In genomic region chr11:84019576-84020194, GRCh38 we compare ENCODE assay signal across 17 cellular contexts.
DNase-seq lines count a peak whose midpoint lies in the region; ATAC-seq and TF ChIP-seq lines count a peak whose summit lies in the region.
"Had no signal": no experiment of that assay in that cellular context is flagged by ENCODE, and none has a peak within 500 bp of the region (broad histone marks: within the 10 kb centered on the region; RNA-seq: fewer than 3 reads in every experiment).

No MANE protein-coding gene starts in this region.

- ATAC-seq in RWPE2 (ENCODE audit: low read depth) (peak; percentile 59; the same call in 2 of the 3 replicates), GM18870 (IDR thresholded peaks at IDR 0.05; ENCODE audit: unreplicated experiment) (no peak), GM19324 (IDR thresholded peaks at IDR 0.05; ENCODE audit: low FRiP score, unreplicated experiment) (no peak), HG03095 (IDR thresholded peaks at IDR 0.05; ENCODE audit: unreplicated experiment) (no peak)
- ATAC-seq: gastroesophageal sphincter, left colon had no signal

- no peak overlapping the region for H3K4me2 ChIP-seq in neuronal stem cell (ENCODE audit: insufficient read depth, low read length, poor library complexity, severe bottlenecking)
- H3K4me2 ChIP-seq: KMS-11 had no signal

- H4K91ac ChIP-seq in neuronal stem cell (ENCODE audit: low read depth, low read length, poor library complexity): no peak overlapping the region

- H3K4me3 ChIP-seq in RWPE2 (ENCODE audit: severe bottlenecking) (no peak overlapping the region), epithelial cell of proximal tubule (ENCODE audit: low read depth, low read length) (no peak overlapping the region), neuronal stem cell (ENCODE audit: low read length in 2 of 2) (no peak overlapping the region)
- H3K4me3 ChIP-seq: coronary artery, gastroesophageal sphincter had no signal

- H3K27me3 ChIP-seq in RWPE2 (ENCODE audit: insufficient read depth, poor library complexity, severe bottlenecking) (no peaks in the 10 kb centered on the region), neuronal stem cell (ENCODE audit: control insufficient read depth in 3 of 3, insufficient read depth in 3 of 3, low read depth in 1 of 3, low read length in 3 of 3) (no peaks in the 10 kb centered on the region)
- H3K27me3 ChIP-seq: gastroesophageal sphincter had no signal

- H3K4me1 ChIP-seq in RWPE2 (ENCODE audit: insufficient read depth, poor library complexity, severe bottlenecking): no peaks in the 10 kb centered on the region
- peaks cover 8 to 20% of the 10 kb centered on the region in 2 donors for H3K4me1 ChIP-seq in neuronal stem cell (ENCODE audit: control insufficient read depth in 2 of 2, insufficient read depth in 1 of 2, low read depth in 1 of 2, low read length in 2 of 2)

- H3K79me1 ChIP-seq in neuronal stem cell (ENCODE audit: low read depth, low read length): no peaks in the 10 kb centered on the region

- no peak overlapping the region for H3K4ac ChIP-seq in neuronal stem cell (ENCODE audit: low read length)

- H2BK15ac ChIP-seq in neuronal stem cell (ENCODE audit: low read length): no peak overlapping the region

- peak; percentile 23 for DNase-seq in AG20443 (ENCODE audit: low spot score)
- DNase-seq in RWPE2 (ENCODE audit: low spot score): no peak
- DNase-seq in epithelial cell of proximal tubule (ENCODE audit: low read depth): peak; percentile 1
- no peak for DNase-seq in neuronal stem cell (ENCODE audit: low spot score)
- no peak for DNase-seq in cerebellar nuclear complex (lab: John Stamatoyannopoulos, UW)
- DNase-seq: activated CD4-positive, alpha-beta memory T cell treated with anti-CD3 and anti-CD28 coated beads, Interleukin-2, amount 10 ng/mL, durations not matched to agents 7 days and 5 days; activated gamma-delta T cell; AML-193; DND-41; left colon; NCI-H2081 had no signal

- H3K9me3 ChIP-seq in RWPE2 (ENCODE audit: severe bottlenecking): no peaks in the 10 kb centered on the region
- no peaks in the 10 kb centered on the region for H3K9me3 ChIP-seq in neuronal stem cell (replicated peaks in 1 of 2; ENCODE audit: control insufficient read depth in 2 of 2, insufficient read depth in 1 of 2, low read depth in 1 of 2, low read length in 2 of 2)
- H3K9me3 ChIP-seq: gastroesophageal sphincter had no signal

- no peak overlapping the region for H2BK120ac ChIP-seq in neuronal stem cell (ENCODE audit: low read depth, low read length)

- no peaks in the 10 kb centered on the region for H3K36me3 ChIP-seq in RWPE2 (ENCODE audit: low read depth)
- H3K36me3 ChIP-seq in neuronal stem cell (replicated peaks in 1 of 2; ENCODE audit: control insufficient read depth in 2 of 2, insufficient read depth in 2 of 2, low read length in 2 of 2): no peaks in the 10 kb centered on the region
- H3K36me3 ChIP-seq: gastroesophageal sphincter had no signal

- no peak overlapping the region for H2AK5ac ChIP-seq in neuronal stem cell (ENCODE audit: low read depth, low read length)

- H3K23ac ChIP-seq in neuronal stem cell (ENCODE audit: low read depth, low read length, poor library complexity): no peak overlapping the region

- H3K9ac ChIP-seq in neuronal stem cell (ENCODE audit: low read depth, low read length, poor library complexity): no peak overlapping the region
- H3K9ac ChIP-seq: KMS-11 had no signal

- no CpG with 5 or more reads among the region's 5 CpGs for WGBS in neuronal stem cell (ENCODE audit: extremely low coverage in 2 of 2, insufficient read length in 2 of 2, insufficient replicate concordance in 1 of 2), 2 donors

- peak overlapping the region; percentile 77 for H3K18ac ChIP-seq in neuronal stem cell (ENCODE audit: low read length)

- H3K14ac ChIP-seq in neuronal stem cell (ENCODE audit: low read length): no peak overlapping the region

- H2BK12ac ChIP-seq in neuronal stem cell (ENCODE audit: low read length): no peak overlapping the region

- H4K8ac ChIP-seq in neuronal stem cell (ENCODE audit: low read depth, low read length): no peak overlapping the region

- H3K27ac ChIP-seq in RWPE2 (ENCODE audit: poor library complexity, severe bottlenecking) (no peak overlapping the region), neuronal stem cell (replicated peaks; ENCODE audit: low read length) (no peak overlapping the region)
- H3K27ac ChIP-seq: coronary artery, KMS-11 had no signal

- H2BK5ac ChIP-seq in neuronal stem cell (ENCODE audit: low read length): no peak overlapping the region

- TF ChIP-seq CTCF in RWPE2 (IDR thresholded peaks at IDR 0.05; ENCODE audit: poor library complexity, severe bottlenecking) (no peak), epithelial cell of proximal tubule (conservative IDR thresholded peaks at IDR 0.05; ENCODE audit: low read depth, low read length) (no peak)

- H2AFZ ChIP-seq in neuronal stem cell (ENCODE audit: low read length): no peak overlapping the region

Comparison
In these comparisons a context has a peak if more than half of its experiments do, and no peak if none do; other contexts are left out.
1. DNase-seq: peak in AG20443 (single experiment) and epithelial cell of proximal tubule (single experiment); none in RWPE2 (single experiment), neuronal stem cell (single experiment) and cerebellar nuclear complex (0 of 2).